1 cellular context compared by ENCODE assay signal in genomic region chr1:93633313-93633712, GRCh38.
TF ChIP-seq lines count a peak whose summit lies in the region.

No MANE protein-coding gene starts in this region.

TF ChIP-seq in H1, 55 proteins besides CTCF, POLR2A, EP300 and RAD21:
- TF ChIP-seq CHD1 (IDR thresholded peaks at IDR 0.05; ENCODE audit: low read depth, low read length), result no peak
- TF ChIP-seq HDAC2 (IDR thresholded peaks at IDR 0.05; ENCODE audit: borderline replicate concordance in 1 of 2, low read depth in 2 of 2, low read length in 2 of 2), result no peak
- TF ChIP-seq ASH2L (IDR thresholded peaks at IDR 0.05; ENCODE audit: low read length), result no peak
- no peak for TF ChIP-seq BACH1 (IDR thresholded peaks at IDR 0.05; ENCODE audit: low read length)
- no peak for TF ChIP-seq KDM4A (IDR thresholded peaks at IDR 0.05; ENCODE audit: low read depth, low read length, severe bottlenecking)
- TF ChIP-seq PHF8 (conservative IDR thresholded peaks at IDR 0.05; ENCODE audit: low read depth, low read length), result no peak
- TF ChIP-seq SRF (IDR thresholded peaks at IDR 0.05; ENCODE audit: low read depth, low read length), result no peak
- no peak for TF ChIP-seq BCL11A (IDR thresholded peaks at IDR 0.05; ENCODE audit: low read depth in 2 of 2, low read length in 2 of 2)
- no peak for TF ChIP-seq CHD2 (IDR thresholded peaks at IDR 0.05; ENCODE audit: low read length)
- no peak for TF ChIP-seq TEAD4 (IDR thresholded peaks at IDR 0.05; ENCODE audit: low read depth, low read length)
- TF ChIP-seq SP4 (IDR thresholded peaks at IDR 0.05; ENCODE audit: low read length), result no peak
- no peak for TF ChIP-seq SAP30 (IDR thresholded peaks at IDR 0.05; ENCODE audit: insufficient read depth, insufficient replicate concordance, low read length)
- TF ChIP-seq USF2 (IDR thresholded peaks at IDR 0.05; ENCODE audit: low read length), result no peak
- TF ChIP-seq GTF2F1 (IDR thresholded peaks at IDR 0.05; ENCODE audit: borderline replicate concordance, low read depth, low read length), result no peak
- TF ChIP-seq POLR2AphosphoS5 (IDR thresholded peaks at IDR 0.05; ENCODE audit: low read depth, low read length), result no peak
- TF ChIP-seq RXRA (IDR thresholded peaks at IDR 0.05; ENCODE audit: insufficient read depth, low read depth, low read length), result no peak
- no peak for TF ChIP-seq MAX (IDR thresholded peaks at IDR 0.05)
